1 cellular context compared by ENCODE assay signal in the genomic region with DNA sequence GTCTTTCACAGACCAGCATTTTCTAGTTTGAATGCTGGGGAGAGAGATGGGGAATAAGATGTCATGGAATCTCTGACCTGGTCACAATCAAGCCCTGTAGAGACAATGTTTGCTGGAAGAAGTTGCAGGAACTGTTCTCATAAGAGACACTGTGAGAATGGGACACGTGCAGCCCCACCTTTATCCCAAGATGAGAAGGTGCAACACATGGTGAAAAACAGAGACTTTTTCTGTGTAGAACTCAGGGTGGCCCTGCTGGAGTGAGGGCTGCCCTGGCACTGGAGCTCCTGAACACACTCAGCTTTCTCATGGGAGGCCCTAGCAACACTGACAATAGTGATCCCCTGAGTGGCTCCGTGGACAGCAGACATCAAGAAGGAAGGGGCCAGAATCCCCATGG.
TF ChIP-seq lines count a peak whose summit lies in the region.

No MANE protein-coding gene starts in this region.

TF ChIP-seq in A549, 52 proteins besides CTCF, POLR2A, EP300 and RAD21 (continued from another document):
- TF ChIP-seq, protein P1, sequence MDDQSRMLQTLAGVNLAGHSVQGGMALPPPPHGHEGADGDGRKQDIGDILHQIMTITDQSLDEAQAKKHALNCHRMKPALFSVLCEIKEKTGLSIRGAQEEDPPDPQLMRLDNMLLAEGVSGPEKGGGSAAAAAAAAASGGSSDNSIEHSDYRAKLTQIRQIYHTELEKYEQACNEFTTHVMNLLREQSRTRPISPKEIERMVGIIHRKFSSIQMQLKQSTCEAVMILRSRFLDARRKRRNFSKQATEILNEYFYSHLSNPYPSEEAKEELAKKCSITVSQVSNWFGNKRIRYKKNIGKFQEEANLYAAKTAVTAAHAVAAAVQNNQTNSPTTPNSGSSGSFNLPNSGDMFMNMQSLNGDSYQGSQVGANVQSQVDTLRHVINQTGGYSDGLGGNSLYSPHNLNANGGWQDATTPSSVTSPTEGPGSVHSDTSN (IDR thresholded peaks at IDR 0.05) = no peak
- TF ChIP-seq HOXB13 (CRISPR knock-in tag; IDR thresholded peaks at IDR 0.05; ENCODE audit: low read depth) = no peak
- no peak for TF ChIP-seq RCOR1 (IDR thresholded peaks at IDR 0.05; ENCODE audit: low read depth, low read length)
- TF ChIP-seq CBX8 (IDR thresholded peaks at IDR 0.05) = no peak
- no peak for TF ChIP-seq NPAS2 (CRISPR knock-in tag; IDR thresholded peaks at IDR 0.05; ENCODE audit: borderline replicate concordance)
- no peak for TF ChIP-seq EHF (CRISPR knock-in tag; IDR thresholded peaks at IDR 0.05)
- TF ChIP-seq CHD2 (IDR thresholded peaks at IDR 0.05; ENCODE audit: low read length, partially characterized antibody) = no peak
- TF ChIP-seq BCL3 (IDR thresholded peaks at IDR 0.05) = no peak
- TF ChIP-seq POLR2AphosphoS2 (conservative IDR thresholded peaks at IDR 0.05; ENCODE audit: low read length) = no peak
- no peak for TF ChIP-seq ZFP36 (IDR thresholded peaks at IDR 0.05; ENCODE audit: borderline replicate concordance, partially characterized antibody)
- TF ChIP-seq, protein P2, sequence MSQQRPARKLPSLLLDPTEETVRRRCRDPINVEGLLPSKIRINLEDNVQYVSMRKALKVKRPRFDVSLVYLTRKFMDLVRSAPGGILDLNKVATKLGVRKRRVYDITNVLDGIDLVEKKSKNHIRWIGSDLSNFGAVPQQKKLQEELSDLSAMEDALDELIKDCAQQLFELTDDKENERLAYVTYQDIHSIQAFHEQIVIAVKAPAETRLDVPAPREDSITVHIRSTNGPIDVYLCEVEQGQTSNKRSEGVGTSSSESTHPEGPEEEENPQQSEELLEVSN (IDR thresholded peaks at IDR 0.05; ENCODE audit: borderline replicate concordance, low read depth) = no peak
- no peak for TF ChIP-seq ATOH8 (CRISPR knock-in tag; IDR thresholded peaks at IDR 0.05; ENCODE audit: low read depth)
- TF ChIP-seq MAFK (IDR thresholded peaks at IDR 0.05; ENCODE audit: partially characterized antibody) = no peak
- no peak for TF ChIP-seq HDAC2 (IDR thresholded peaks at IDR 0.05)
- TF ChIP-seq CEBPB (IDR thresholded peaks at IDR 0.05) = no peak
- no peak for TF ChIP-seq MYC (IDR thresholded peaks at IDR 0.05; ENCODE audit: borderline replicate concordance, low read length)
